Comparison of ENCODE assay signal across 18 cellular contexts in genomic region chr6:7895125-7895423, GRCh38.
"Had no signal": no experiment of that assay in that cellular context is flagged by ENCODE, and none has a peak within 500 bp of the region (broad histone marks: within the 10 kb centered on the region; RNA-seq: fewer than 3 reads in every experiment).

No MANE protein-coding gene starts in this region.

- H3K27me3 Mint-ChIP-seq: activated naive CD4-positive, alpha-beta T cell treated with anti-CD3 and anti-CD28 coated beads, Interleukin-2, amount 10 ng/mL, durations not matched to agents 7 days and 5 days; stimulated activated naive B cell treated with anti-CD40 and anti-IgM and Interleukin-4, amounts not matched to agents 10 μg/mL and 1 μg/mL and 100 μg/mL, for 72 hours; type B pancreatic cell had no signal

- ATAC-seq: heart left ventricle; stimulated activated naive B cell treated with anti-CD40 and anti-IgM and Interleukin-4, amounts not matched to agents 10 μg/mL and 1 μg/mL and 100 μg/mL, for 72 hours had no signal

- H3K4me2 ChIP-seq: neural progenitor cell had no signal

- H3K27me3 ChIP-seq: heart left ventricle, neural progenitor cell, testis had no signal

- H3K4me3 Mint-ChIP-seq: activated naive CD4-positive, alpha-beta T cell treated with anti-CD3 and anti-CD28 coated beads, Interleukin-2, amount 10 ng/mL, durations not matched to agents 7 days and 5 days; neural progenitor cell; stimulated activated naive B cell treated with anti-CD40 and anti-IgM and Interleukin-4, amounts not matched to agents 10 μg/mL and 1 μg/mL and 100 μg/mL, for 72 hours; type B pancreatic cell had no signal

- H3K4me1 Mint-ChIP-seq: activated naive CD4-positive, alpha-beta T cell treated with anti-CD3 and anti-CD28 coated beads, Interleukin-2, amount 10 ng/mL, durations not matched to agents 7 days and 5 days; neural progenitor cell had no signal

- H3K9me3 ChIP-seq: heart left ventricle, testis had no signal

- H3K9me3 Mint-ChIP-seq: activated naive CD4-positive, alpha-beta T cell treated with anti-CD3 and anti-CD28 coated beads, Interleukin-2, amount 10 ng/mL, durations not matched to agents 7 days and 5 days; neural progenitor cell; stimulated activated naive B cell treated with anti-CD40 and anti-IgM and Interleukin-4, amounts not matched to agents 10 μg/mL and 1 μg/mL and 100 μg/mL, for 72 hours; type B pancreatic cell had no signal

- H3K27ac ChIP-seq: coronary artery, epithelial cell of prostate, heart left ventricle, neural progenitor cell, testis had no signal

- H3K4me3 ChIP-seq: coronary artery, heart left ventricle, neural progenitor cell, testis had no signal

- H3K27ac Mint-ChIP-seq: activated naive CD4-positive, alpha-beta T cell treated with anti-CD3 and anti-CD28 coated beads, Interleukin-2, amount 10 ng/mL, durations not matched to agents 7 days and 5 days; neural progenitor cell; type B pancreatic cell had no signal

- H2AFZ ChIP-seq: neural progenitor cell had no signal

- DNase-seq: activated CD4-positive, alpha-beta T cell treated with anti-CD3 and anti-CD28 coated beads for 4 hours; activated CD4-positive, alpha-beta T cell treated with anti-CD3 and anti-CD28 coated beads, Interleukin-2, amount 50 U/mL, for 48 hours; activated CD4-positive, CD25-positive, alpha-beta regulatory T cell; activated naive CD4-positive, alpha-beta T cell treated with anti-CD3 and anti-CD28 coated beads, Interleukin-2, amount 10 ng/mL, durations not matched to agents 7 days and 5 days; activated T-cell treated with anti-CD3 and anti-CD28 coated beads, Interleukin-2, amount 50 U/mL, for 48 hours; amygdala; heart left ventricle; mesenchymal stem cell; small intestine; stimulated activated CD4-positive, alpha-beta T cell treated with anti-CD3 and anti-CD28 coated beads, Interleukin-15, amount 100 ng/mL, for 24 hours; stimulated activated CD8-positive, alpha-beta memory T cell treated with anti-CD3 and anti-CD28 coated beads, Interleukin-4, amount 100 ng/mL, for 48 hours; stimulated activated naive B cell treated with anti-CD40 and anti-IgM and Interleukin-4, amounts not matched to agents 10 μg/mL and 1 μg/mL and 100 μg/mL, for 72 hours; T-helper 1 cell; testis had no signal

- H3K9ac ChIP-seq: neural progenitor cell had no signal

- H3K4me1 ChIP-seq: testis had no signal
